15 cellular contexts compared by ENCODE assay signal in the genomic region with DNA sequence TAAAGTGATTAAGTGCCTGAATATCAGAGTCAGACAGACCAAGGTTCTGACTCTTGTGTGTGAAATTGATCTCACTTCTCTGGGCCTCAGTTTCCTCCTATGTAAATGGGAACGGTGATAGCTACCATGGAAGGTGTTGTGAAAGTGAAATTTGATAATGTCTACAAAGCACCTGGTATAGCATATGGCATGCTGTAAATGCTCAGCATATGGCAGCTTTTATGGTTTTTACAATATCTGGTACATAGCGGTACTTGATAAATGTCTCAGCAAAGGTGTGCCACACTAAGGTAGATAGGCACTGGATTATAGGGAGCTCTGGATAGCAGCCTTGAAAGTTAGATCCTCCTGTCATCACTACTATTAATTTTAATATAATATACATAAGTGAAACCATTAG. TPM values are rescaled to one million over a fixed set of nuclear protein-coding genes. Genes with fewer than 3 reads are reported as not detected.
DNase-seq lines count a peak whose midpoint lies in the region; ATAC-seq and TF ChIP-seq lines count a peak whose summit lies in the region.
"Had no signal": no experiment of that assay in that cellular context is flagged by ENCODE, and none has a peak within 500 bp of the region (broad histone marks: within the 10 kb centered on the region; RNA-seq: fewer than 3 reads in every experiment).

No MANE protein-coding gene starts in this region.

- CTCF ChIA-PET in activated CD8-positive, alpha-beta memory T cell treated with anti-CD3 and anti-CD28 coated beads, Interleukin-2, amount 10 ng/mL, durations not matched to agents 7 days and 5 days (lab: Charles Lee) = no interaction called here

- no peaks in the 10 kb centered on the region for H3K9me3 Mint-ChIP-seq in activated CD8-positive, alpha-beta memory T cell treated with anti-CD3 and anti-CD28 coated beads, Interleukin-2, amount 10 ng/mL, durations not matched to agents 7 days and 5 days (ENCODE audit: low read depth)
- H3K9me3 Mint-ChIP-seq: CD4-positive, alpha-beta T cell had no signal

- H3K4me1 Mint-ChIP-seq in activated CD8-positive, alpha-beta memory T cell treated with anti-CD3 and anti-CD28 coated beads, Interleukin-2, amount 10 ng/mL, durations not matched to agents 7 days and 5 days = no peaks in the 10 kb centered on the region

- DNase-seq in DMS 273 treated with DMSO at 0.1 percent for 48 hours (lab: John Stamatoyannopoulos, UW) (peak; percentile 25), NCI-H2171 treated with DMSO at 0.1 percent for 48 hours (lab: John Stamatoyannopoulos, UW) (peak; percentile 95), esophagus muscularis mucosa (ENCODE audit: extremely low spot score) (peak; percentile 60), NCI-H2227 treated with DMSO at 0.1 percent for 48 hours (lab: John Stamatoyannopoulos, UW) (no peak), NCI-H524 treated with DMSO at 0.1 percent for 48 hours (lab: John Stamatoyannopoulos, UW) (no peak)
- DNase-seq in activated CD8-positive, alpha-beta memory T cell treated with anti-CD3 and anti-CD28 coated beads, Interleukin-2, amount 10 ng/mL, durations not matched to agents 7 days and 5 days = no peak
- DNase-seq: BE2C; Caco-2; CD4-positive, alpha-beta T cell; GM23248 had no signal

- H3K9me3 ChIP-seq in esophagus muscularis mucosa = no peaks in the 10 kb centered on the region
- H3K9me3 ChIP-seq: BE2C, Caco-2, HAP-1 had no signal

- no peaks in the 10 kb centered on the region for H3K36me3 ChIP-seq in esophagus muscularis mucosa
- H3K36me3 ChIP-seq: BE2C, HAP-1 had no signal

- H3K27me3 Mint-ChIP-seq in activated CD8-positive, alpha-beta memory T cell treated with anti-CD3 and anti-CD28 coated beads, Interleukin-2, amount 10 ng/mL, durations not matched to agents 7 days and 5 days = peaks cover 38% of the 10 kb centered on the region

- no peak for TF ChIP-seq POLR2A in esophagus muscularis mucosa (IDR thresholded peaks at IDR 0.05; ENCODE audit: low read depth)

- H3K4me3 ChIP-seq in esophagus muscularis mucosa = no peak overlapping the region
- H3K4me3 ChIP-seq: GM23248, HAP-1 had no signal

- intact Hi-C loops in esophagus muscularis mucosa (cut with DNase I) = no loop called here

- ATAC-seq in activated CD8-positive, alpha-beta memory T cell treated with anti-CD3 and anti-CD28 coated beads, Interleukin-2, amount 10 ng/mL, durations not matched to agents 7 days and 5 days = no peak

- H3K36me3 Mint-ChIP-seq in activated CD8-positive, alpha-beta memory T cell treated with anti-CD3 and anti-CD28 coated beads, Interleukin-2, amount 10 ng/mL, durations not matched to agents 7 days and 5 days = no peaks in the 10 kb centered on the region

- peaks cover 0 to 6% (median 0%) of the 10 kb centered on the region in 4 donors for H3K4me1 ChIP-seq in esophagus muscularis mucosa
- H3K4me1 ChIP-seq: BE2C, Caco-2, HAP-1 had no signal

- no peak overlapping the region for H3K4me3 Mint-ChIP-seq in activated CD8-positive, alpha-beta memory T cell treated with anti-CD3 and anti-CD28 coated beads, Interleukin-2, amount 10 ng/mL, durations not matched to agents 7 days and 5 days
- H3K4me3 Mint-ChIP-seq: CD4-positive, alpha-beta T cell had no signal

- no peak overlapping the region for H3K27ac Mint-ChIP-seq in activated CD8-positive, alpha-beta memory T cell treated with anti-CD3 and anti-CD28 coated beads, Interleukin-2, amount 10 ng/mL, durations not matched to agents 7 days and 5 days
- H3K27ac Mint-ChIP-seq: CD4-positive, alpha-beta T cell had no signal

- TF ChIP-seq CTCF in esophagus muscularis mucosa (IDR thresholded peaks at IDR 0.05) = no peak

- no peak for TF ChIP-seq EP300 in esophagus muscularis mucosa (IDR thresholded peaks at IDR 0.05)

- H3K27ac ChIP-seq in esophagus muscularis mucosa (replicated peaks in 1 of 4) = no peak overlapping the region
- H3K27ac ChIP-seq: C4-2B, GM23248 had no signal

- WGBS in esophagus muscularis mucosa = 89% methylated on average over 2 of the region's 2 CpGs

- H3K27me3 ChIP-seq in esophagus muscularis mucosa = no peaks in the 10 kb centered on the region

RNA-seq across cellular contexts. Expression of gene POU2AF2, which starts 19.9 kb away (rescaled TPM):
- under 1 TPM in 1 of 4 donors, not detected in 3; 0.66 TPM for total RNA-seq in esophagus muscularis mucosa
- not detected for total RNA-seq in activated CD8-positive, alpha-beta memory T cell treated with anti-CD3 and anti-CD28 coated beads, Interleukin-2, amount 10 ng/mL, durations not matched to agents 7 days and 5 days
- total RNA-seq: A172; Caco-2; CD4-positive, alpha-beta T cell; GM23248; H4; HT1080 had no signal

RNA-seq across cellular contexts. Expression of gene POU2AF3, which starts 32.9 kb away (rescaled TPM):
- 1 to 10 TPM in 2 of 4 donors, under 1 TPM in 1, not detected in 1; 0.99 to 2.9 (median 2.2) TPM for total RNA-seq in esophagus muscularis mucosa
- total RNA-seq in activated CD8-positive, alpha-beta memory T cell treated with anti-CD3 and anti-CD28 coated beads, Interleukin-2, amount 10 ng/mL, durations not matched to agents 7 days and 5 days = not detected
- total RNA-seq: A172; CD4-positive, alpha-beta T cell; GM23248; H4; HT1080 had no signal

Comparison
In these comparisons a context has a peak if more than half of its experiments do, and no peak if none do; other contexts are left out.
1. DNase-seq: peak in DMS 273 treated with DMSO at 0.1 percent for 48 hours (single experiment), NCI-H2171 treated with DMSO at 0.1 percent for 48 hours (single experiment) and esophagus muscularis mucosa (single experiment); none in NCI-H2227 treated with DMSO at 0.1 percent for 48 hours (single experiment), activated CD8-positive, alpha-beta memory T cell treated with anti-CD3 and anti-CD28 coated beads, Interleukin-2, amount 10 ng/mL, durations not matched to agents 7 days and 5 days (single experiment) and NCI-H524 treated with DMSO at 0.1 percent for 48 hours (single experiment).